In the genomic region with DNA sequence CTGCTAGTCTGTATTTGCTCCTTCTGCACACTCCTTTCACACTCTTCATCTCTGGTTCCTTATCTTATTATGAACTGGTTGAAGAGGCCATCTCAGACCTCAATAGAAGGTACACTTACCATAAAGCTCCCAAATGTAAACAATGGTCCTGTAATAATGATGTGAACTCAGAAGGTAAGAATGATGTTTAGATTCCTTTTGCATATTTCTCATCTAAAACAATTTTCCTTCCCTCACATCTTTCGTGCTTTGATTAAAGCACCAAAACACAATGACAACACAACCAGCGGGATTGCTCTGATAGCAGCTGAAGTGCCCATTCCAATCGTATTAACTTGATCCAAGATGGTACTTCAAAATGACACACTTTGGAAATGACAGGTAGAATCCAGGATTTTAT, we compare ENCODE assay signal across 30 cellular contexts. TPM values are rescaled to one million over a fixed set of nuclear protein-coding genes. Genes with fewer than 3 reads are reported as not detected.
"Had no signal": no experiment of that assay in that cellular context is flagged by ENCODE, and none has a peak within 500 bp of the region (broad histone marks: within the 10 kb centered on the region; RNA-seq: fewer than 3 reads in every experiment).

No MANE protein-coding gene starts in this region.

- H3K4me3 ChIP-seq: adrenal gland, gastrocnemius medialis, ovary, prostate gland, stomach, thyroid gland, upper lobe of right lung had no signal

- H3K36me3 ChIP-seq: adrenal gland, gastrocnemius medialis, neutrophil, ovary, prostate gland, stomach, thyroid gland, upper lobe of right lung had no signal

- ATAC-seq: effector memory CD8-positive, alpha-beta T cell; gastrocnemius medialis; left cardiac atrium; sciatic nerve; stimulated activated effector memory CD8-positive, alpha-beta T cell treated with anti-CD3 and anti-CD28 coated beads, Interleukin-12 subunit alpha, Interleukin-12 subunit beta, amount 100 ng/mL, for 72 hours; upper lobe of right lung had no signal

- H3K9me3 ChIP-seq: adrenal gland, gastrocnemius medialis, neutrophil, ovary, prostate gland, stomach, thyroid gland, upper lobe of right lung had no signal

- FAIRE-seq: small intestine had no signal

- H3K27me3 ChIP-seq: adrenal gland, gastrocnemius medialis, ovary, stomach, thyroid gland, upper lobe of right lung had no signal

- DNase-seq: activated CD4-positive, alpha-beta T cell treated with anti-CD3 and anti-CD28 coated beads for 48 hours; activated CD4-positive, alpha-beta T cell treated with anti-CD3 and anti-CD28 coated beads, Interleukin-2, amount 50 U/mL, for 48 hours; activated CD8-positive, alpha-beta memory T cell treated with anti-CD3 and anti-CD28 coated beads for 24 hours; activated effector memory CD4-positive, alpha-beta T cell treated with Interleukin-2 at 50 U/mL for 16 hours; activated naive CD4-positive, alpha-beta T cell treated with anti-CD3 and anti-CD28 coated beads for 36 hours; activated naive CD8-positive, alpha-beta T cell treated with anti-CD3 and anti-CD28 coated beads for 36 hours; adrenal gland; aorta; cortex of kidney; effector memory CD8-positive, alpha-beta T cell; erythroblast; gastrocnemius medialis; glutamatergic neuron; islet precursor cell; left cardiac atrium; mammary epithelial cell; naive B cell; nephron progenitor cell; ovary; retina; small intestine; stimulated activated CD4-positive, alpha-beta T cell treated with anti-CD3 and anti-CD28 coated beads, Interleukin-4, amount 100 ng/mL, for 24 hours; stomach; thyroid gland; upper lobe of right lung had no signal

- H3K27ac ChIP-seq: adrenal gland, gastrocnemius medialis, neutrophil, ovary, prostate gland, stomach, thyroid gland, upper lobe of right lung, VCaP had no signal

- H3K4me1 ChIP-seq: prostate gland had no signal

RNA-seq across cellular contexts. Expression of a gene that starts 34.3 kb away (rescaled TPM):
- total RNA-seq: activated naive CD4-positive, alpha-beta T cell treated with anti-CD3 and anti-CD28 coated beads for 36 hours; activated naive CD8-positive, alpha-beta T cell treated with anti-CD3 and anti-CD28 coated beads for 36 hours had no signal
